Comparison of ENCODE assay signal across 10 cellular contexts in the genomic region with DNA sequence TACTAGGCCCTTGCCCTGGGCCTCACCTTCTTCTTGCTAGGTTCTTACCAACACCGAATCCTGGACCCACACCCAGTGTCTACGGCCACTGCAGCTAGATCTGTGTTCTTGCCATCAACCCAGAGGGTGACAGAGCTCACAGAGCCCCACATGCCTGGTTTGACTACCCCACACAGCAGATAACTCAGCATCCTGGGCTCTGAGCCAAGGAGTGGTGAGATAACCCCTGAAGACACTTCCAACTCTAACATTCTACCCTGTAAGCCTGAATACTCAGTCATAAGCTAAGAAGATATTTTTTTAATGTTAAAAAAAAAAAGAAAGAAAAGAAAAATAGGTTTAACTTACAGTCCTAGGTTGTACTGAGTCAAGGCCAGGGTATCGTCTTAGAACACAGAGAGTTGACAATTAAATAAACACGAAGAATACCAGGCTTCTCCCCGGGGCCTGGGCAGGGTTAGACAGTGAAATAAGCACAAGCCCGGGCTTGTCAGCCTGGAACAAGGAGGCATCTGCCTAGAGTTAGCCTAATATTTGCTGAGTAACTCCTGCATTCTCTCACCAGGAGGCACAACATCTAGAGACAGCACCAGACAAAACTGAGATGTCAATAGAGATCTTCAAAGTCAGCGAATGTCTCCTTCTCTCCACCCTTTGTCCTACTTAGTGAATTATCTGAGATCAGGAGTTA.
DNase-seq lines count a peak whose midpoint lies in the region; ATAC-seq and TF ChIP-seq lines count a peak whose summit lies in the region.
"Had no signal": no experiment of that assay in that cellular context is flagged by ENCODE, and none has a peak within 500 bp of the region (broad histone marks: within the 10 kb centered on the region; RNA-seq: fewer than 3 reads in every experiment).

No MANE protein-coding gene starts in this region.

- no peak overlapping the region for H3K4me3 ChIP-seq in IMR-90 (ENCODE audit: insufficient read depth, low read depth, low read length)
- H3K4me3 ChIP-seq in heart left ventricle: no peak overlapping the region
- H3K4me3 ChIP-seq: pancreas had no signal

- no peak for TF ChIP-seq RAD21 in IMR-90 (IDR thresholded peaks at IDR 0.05; ENCODE audit: low read length)

- H2BK20ac ChIP-seq in IMR-90 (ENCODE audit: low read depth, low read length): peak overlapping the region; percentile 88

- H3K9ac ChIP-seq in IMR-90 (ENCODE audit: low read depth, low read length): peak overlapping the region; percentile 17

- intact Hi-C loops in IMR-90 (cut with micrococcal nuclease) (loop anchor here (2.0 to 10.0 kb wide), 4 partner anchors 38 to 952 kb away; partner anchors contain the start of gene LRRN3), heart left ventricle (cut with DNase I) (loop anchor here in 1 of 10 donors (10.0 kb wide), 1 partner anchor 560 kb away; the partner anchor contains the start of gene LRRN3), CD14-positive monocyte (cut with micrococcal nuclease) (no loop called here)

- H3K18ac ChIP-seq in IMR-90 (ENCODE audit: low read depth, low read length): peak overlapping the region; percentile 97

- H3K4me2 ChIP-seq in IMR-90 (ENCODE audit: low read depth, low read length): peak overlapping the region; percentile 38

- in situ Hi-C loops in IMR-90 (cut with MboI; ENCODE audit: low sequenced_read_pairs): no loop called here

- CTCF ChIA-PET in IMR-90 (lab: Yijun Ruan, JAX): interaction anchor here (0.6 kb wide), 1 partner anchor 20 kb away, joined by 3 read pairs; no protein-coding TSS in a partner anchor

- peaks cover 7 to 8% of the 10 kb centered on the region in 2 experiments; a peak in 3 of 4 replicates for H3K79me1 ChIP-seq in IMR-90 (ENCODE audit: low read depth in 1 of 2, low read length in 2 of 2)

- ATAC-seq in IMR-90 (ENCODE audit: low read depth): peak; percentile 85
- peak; percentile 43 to 64 (median 48) for ATAC-seq in heart left ventricle
- no peak for ATAC-seq in GM21390 (IDR thresholded peaks at IDR 0.05; ENCODE audit: unreplicated experiment)
- no peak for ATAC-seq in HG03521 (IDR thresholded peaks at IDR 0.05; ENCODE audit: unreplicated experiment)
- no peak for ATAC-seq in GM18873 (IDR thresholded peaks at IDR 0.05; ENCODE audit: low FRiP score, unreplicated experiment)

- POLR2A ChIA-PET in IMR-90 (lab: Charles Lee; ENCODE audit: unreplicated experiment): interaction anchor here (0.6 to 0.7 kb wide), 2 partner anchors 24 to 216 kb away, joined by 3 to 5 read pairs; no protein-coding TSS in a partner anchor

- TF ChIP-seq POLR2A in IMR-90 (IDR thresholded peaks at IDR 0.05; ENCODE audit: low read depth, low read length): no peak
- TF ChIP-seq POLR2A in heart left ventricle (IDR thresholded peaks at IDR 0.05): no peak

- peak overlapping the region; percentile 79 to 89 for H4K8ac ChIP-seq in IMR-90 (ENCODE audit: low read depth in 2 of 2, low read length in 2 of 2)

- H3K9me1 ChIP-seq in IMR-90 (ENCODE audit: insufficient read depth, low read length): no peaks in the 10 kb centered on the region; the same call in 1 of the 2 replicates

- H3K36me3 ChIP-seq in IMR-90 (ENCODE audit: control insufficient read depth, insufficient read depth, low read length) (no peaks in the 10 kb centered on the region), heart left ventricle (no peaks in the 10 kb centered on the region)
- H3K36me3 ChIP-seq: pancreas had no signal

- H2BK5ac ChIP-seq in IMR-90 (ENCODE audit: low read depth, low read length, poor library complexity, severe bottlenecking): peak overlapping the region; percentile 99

- H4K91ac ChIP-seq in IMR-90 (ENCODE audit: insufficient read depth, low read depth, low read length): peak overlapping the region; percentile 56

- BruUV-seq in IMR-90 (replicated peaks; lab: Mats Ljungman, UMichigan): TSS peak; percentile 71

- H3K14ac ChIP-seq in IMR-90 (replicated peaks; ENCODE audit: low read depth, low read length): peak overlapping the region; percentile 48

- H2AK9ac ChIP-seq in IMR-90 (replicated peaks; ENCODE audit: low read depth, low read length, poor library complexity): peak overlapping the region; percentile 18

- H3K23ac ChIP-seq in IMR-90 (ENCODE audit: low read depth, low read length): peak overlapping the region; percentile 63

- peak overlapping the region; percentile 96; the same call in 2 of the 3 replicates for H2BK15ac ChIP-seq in IMR-90 (ENCODE audit: low read depth, low read length)

- peak; percentile 16; the same call in 1 of the 2 replicates for TF ChIP-seq CTCF in IMR-90 (conservative IDR thresholded peaks at IDR 0.05; ENCODE audit: low read depth, low read length)
- no peak for TF ChIP-seq CTCF in heart left ventricle (IDR thresholded peaks at IDR 0.05)
- no peak for TF ChIP-seq CTCF in CD14-positive monocyte (IDR thresholded peaks at IDR 0.05)

- H3K27ac ChIP-seq in IMR-90 (ENCODE audit: insufficient read depth, low read length): peak overlapping the region; percentile 94
- H3K27ac ChIP-seq in heart left ventricle: no peak overlapping the region
- H3K27ac ChIP-seq: pancreas had no signal

- H3K56ac ChIP-seq in IMR-90 (ENCODE audit: extremely low read depth, insufficient read depth, low read length): peak overlapping the region; percentile 77

- peak overlapping the region; percentile 73 for H3K4ac ChIP-seq in IMR-90 (ENCODE audit: low read depth, low read length)

- H3K27ac Mint-ChIP-seq in CD14-positive monocyte: no peak overlapping the region

- no peaks in the 10 kb centered on the region for H4K20me1 ChIP-seq in IMR-90 (ENCODE audit: insufficient read depth, low read length)

- dilution Hi-C loops in IMR-90 (cut with HindIII; ENCODE audit: low sequenced_read_pairs, unreplicated experiment): no loop called here

- H3K9me3 ChIP-seq in IMR-90 (ENCODE audit: control insufficient read depth, insufficient read depth, low read length) (no peaks in the 10 kb centered on the region), heart left ventricle (no peaks in the 10 kb centered on the region)
- H3K9me3 ChIP-seq: pancreas had no signal

- DNase-seq in DMS 273 treated with DMSO at 0.1 percent for 48 hours (lab: John Stamatoyannopoulos, UW): peak; percentile 82
- DNase-seq in IMR-90: peak; percentile 71
- peak; percentile 4 for DNase-seq in T1000 (lab: John Stamatoyannopoulos, UW)
- peak in 2 of 5 donors; percentile 28 to 60 for DNase-seq in heart left ventricle
- DNase-seq in CD14-positive monocyte (ENCODE audit: low spot score): no peak
- DNase-seq: NCI-H82, pancreas had no signal

- H4K5ac ChIP-seq in IMR-90 (ENCODE audit: low read depth, low read length): peak overlapping the region; percentile 99

- H3K27me3 ChIP-seq in IMR-90 (ENCODE audit: control insufficient read depth, insufficient read depth, low read length): no peaks in the 10 kb centered on the region
- H3K27me3 ChIP-seq in heart left ventricle: no peaks in the 10 kb centered on the region
- H3K27me3 ChIP-seq: pancreas had no signal

- no peaks in the 10 kb centered on the region for H3K27me3 Mint-ChIP-seq in CD14-positive monocyte (ENCODE audit: low read depth in 3 of 3)

- no peaks in the 10 kb centered on the region for H3K36me3 Mint-ChIP-seq in CD14-positive monocyte

- peaks cover 2 to 17% (median 12%) of the 10 kb centered on the region in 7 donors for H3K9me3 Mint-ChIP-seq in CD14-positive monocyte

- WGBS in IMR-90 (ENCODE audit: extremely low coverage in 2 of 2, insufficient read length in 1 of 2), 2 experiments: no CpG with 5 or more reads among the region's 7 CpGs
- WGBS in heart left ventricle, 4 donors: 50 to 54% (median 52%) methylated on average over 7 of the region's 7 CpGs

- no peaks in the 10 kb centered on the region for H3K4me1 Mint-ChIP-seq in CD14-positive monocyte

- H3K4me3 Mint-ChIP-seq in CD14-positive monocyte: no peak overlapping the region

- peaks cover 11% of the 10 kb centered on the region for H3K4me1 ChIP-seq in IMR-90 (ENCODE audit: control insufficient read depth, insufficient read depth, low read length)
- H3K4me1 ChIP-seq in heart left ventricle: peaks cover 0 to 11% (median 2%) of the 10 kb centered on the region in 12 donors
- H3K4me1 ChIP-seq: pancreas had no signal

- H2AK5ac ChIP-seq in IMR-90 (ENCODE audit: low read depth, low read length): peak overlapping the region; percentile 84

- peak overlapping the region; percentile 80 for H2BK120ac ChIP-seq in IMR-90 (ENCODE audit: low read depth, low read length)

- peak overlapping the region; percentile 77 for H2AFZ ChIP-seq in IMR-90 (replicated peaks; ENCODE audit: low read length, poor library complexity)

TF ChIP-seq in IMR-90, 13 proteins besides CTCF, POLR2A, EP300 and RAD21:
- TF ChIP-seq RFX5 (IDR thresholded peaks at IDR 0.05; ENCODE audit: low read depth, low read length) (no peak), BHLHE40 (IDR thresholded peaks at IDR 0.05; ENCODE audit: low read depth, low read length) (no peak), NFE2L2 (IDR thresholded peaks at IDR 0.05; ENCODE audit: low read depth, low read length) (peak; percentile 56; the same call in 1 of the 2 replicates), SMC3 (IDR thresholded peaks at IDR 0.05; ENCODE audit: low read depth, low read length) (peak; percentile 24; the same call in 1 of the 2 replicates)

Comparison
In these comparisons a context has a peak if more than half of its experiments do, and no peak if none do; other contexts are left out.
1. ATAC-seq: peak in IMR-90 (single experiment) and heart left ventricle (4 of 4); none in GM21390 (single experiment), HG03521 (single experiment) and GM18873 (single experiment).